Comparison of ENCODE assay signal across 8 cellular contexts in genomic region chr5:62412549-62413329, GRCh38. TPM values are rescaled to one million over a fixed set of nuclear protein-coding genes. Genes with fewer than 3 reads are reported as not detected.
DNase-seq lines count a peak whose midpoint lies in the region; ATAC-seq and TF ChIP-seq lines count a peak whose summit lies in the region.

IPO11 (plus strand) TSS chr5:62412763; CDS start chr5:62437280, 24,517 bp downstream.

- H3K27ac ChIP-seq in HUES64 (ENCODE audit: low read depth, low read length) (peak within 1 kb of the TSS; percentile 40), OCI-LY1 (ENCODE audit: low read depth, low read length, poor library complexity, severe bottlenecking) (no peak within 1 kb of the TSS)

- peak within 1 kb of the TSS; percentile 90 for H3K27ac Mint-ChIP-seq in Calu3 (ENCODE audit: unreplicated experiment)

- H3K36me3 Mint-ChIP-seq in Calu3 (ENCODE audit: insufficient read depth, unreplicated experiment): peaks cover 18% of the 10 kb centered on the region

- ATAC-seq in GM21447 (IDR thresholded peaks at IDR 0.05; ENCODE audit: unreplicated experiment): peak; percentile 97

- peaks cover 14% of the 10 kb centered on the region for H3K4me1 Mint-ChIP-seq in Calu3 (ENCODE audit: low read depth, unreplicated experiment)

- H3K27me3 ChIP-seq in HUES64 (ENCODE audit: insufficient read depth, low read length) (no peaks in the 10 kb centered on the region), OCI-LY1 (ENCODE audit: insufficient read depth, low read length) (no peaks in the 10 kb centered on the region)

- H3K9me3 Mint-ChIP-seq in Calu3 (ENCODE audit: low read depth, unreplicated experiment): no peaks in the 10 kb centered on the region

- under 1% methylated on average over 66 of the region's 66 CpGs for whole genome bisulfite sequencing in HUES64

- H3K79me2 ChIP-seq in OCI-LY1 (ENCODE audit: insufficient read depth, low read length): peaks cover 43% of the 10 kb centered on the region

- no peaks in the 10 kb centered on the region for H4K20me1 ChIP-seq in OCI-LY1 (ENCODE audit: insufficient read depth, low read length)

- H3K36me3 ChIP-seq in HUES64 (ENCODE audit: insufficient read depth, low read length) (no peaks in the 10 kb centered on the region; the same call in 1 of the 2 replicates), OCI-LY1 (ENCODE audit: insufficient read depth, low read length) (no peaks in the 10 kb centered on the region)

- BruUV-seq in Calu3 (replicated peaks; lab: Mats Ljungman, UMichigan): no TSS peak

- H3K4me3 ChIP-seq in HUES64 (ENCODE audit: low read length) (peak within 1 kb of the TSS; percentile 100), OCI-LY1 (ENCODE audit: low read depth, low read length, poor library complexity, severe bottlenecking) (peak within 1 kb of the TSS; percentile 98)

- peak within 1 kb of the TSS; percentile 90 for H3K4me3 Mint-ChIP-seq in Calu3 (ENCODE audit: low read depth, unreplicated experiment)

- TF ChIP-seq CTCF in Calu3 (IDR thresholded peaks at IDR 0.05; ENCODE audit: unreplicated experiment): no peak
- TF ChIP-seq CTCF in OCI-LY1 (IDR thresholded peaks at IDR 0.05; ENCODE audit: low read length): no peak

- in situ Hi-C loops in endometrial microvascular endothelial cells (cut with HindIII; ENCODE audit: inconsistent ontology term, low pct_unique_long_range_greater_than_20kb, low sequenced_read_pairs): no loop called here

- H3K4me1 ChIP-seq in HUES64 (ENCODE audit: insufficient read depth, low read length) (peaks cover 7% of the 10 kb centered on the region), OCI-LY1 (ENCODE audit: insufficient read depth, low read length, severe bottlenecking) (peaks cover 23% of the 10 kb centered on the region)

- peak within 1 kb of the TSS; percentile 96 for H3K4me2 ChIP-seq in OCI-LY1 (ENCODE audit: low read length)

- H2AFZ ChIP-seq in OCI-LY1 (ENCODE audit: low read length): peak within 1 kb of the TSS; percentile 94

- H3K27me3 Mint-ChIP-seq in Calu3 (ENCODE audit: unreplicated experiment): no peaks in the 10 kb centered on the region

- H3F3A ChIP-seq in OCI-LY1 (ENCODE audit: insufficient read depth, low read length): no peaks in the 10 kb centered on the region

- no peaks in the 10 kb centered on the region for H3K9me3 ChIP-seq in HUES64 (ENCODE audit: insufficient read depth, low read depth, low read length)
- H3K9me3 ChIP-seq in OCI-LY1 (ENCODE audit: low read length): no peaks in the 10 kb centered on the region

- intact Hi-C loops in Calu3 (cut with micrococcal nuclease; ENCODE audit: unreplicated experiment): no loop called here

- no peaks in the 10 kb centered on the region for H3K9me2 ChIP-seq in OCI-LY1 (ENCODE audit: low read depth, low read length)

- CTCF ChIA-PET in Calu3 (lab: Charles Lee): interaction anchor here (2.5 kb wide), 1 partner anchor 9 kb away, joined by 31 read pairs; the partner anchor contains the start of gene DIMT1

- H3K9ac ChIP-seq in HUES64 (ENCODE audit: low read depth, low read length) (peak within 1 kb of the TSS; percentile 92), OCI-LY1 (ENCODE audit: low read length) (peak within 1 kb of the TSS; percentile 89)

- DNase-seq in Calu3 (peak; percentile 97), mesenteric fat pad (ENCODE audit: low spot score) (peak; percentile 99)
- peak; percentile 99 for DNase-seq in activated CD8-positive, alpha-beta memory T cell treated with anti-CD3 and anti-CD28 coated beads, Interleukin-2, amount 50 U/mL, for 4 hours
- peak; percentile 95 for DNase-seq in stimulated activated CD8-positive, alpha-beta memory T cell treated with anti-CD3 and anti-CD28 coated beads, Interleukin-15, amount 100 ng/mL, for 24 hours (ENCODE audit: low read depth)

RNA-seq across cellular contexts. Expression of gene IPO11, which starts in this region (rescaled TPM):
- total RNA-seq in Calu3 (2022): 43.4 and 47.3 TPM in 2 replicates
- 32.8 TPM for polyA plus RNA-seq in HUES64 (2013, experiment 1 of 2)
- 34.5 TPM for polyA plus RNA-seq in HUES64 (2013, experiment 2 of 2)
- total RNA-seq in endometrial microvascular endothelial cells (ENCODE audit: inconsistent ontology term): 67.8 TPM
- 32.9 TPM for total RNA-seq in mesenteric fat pad
